In the genomic region with DNA sequence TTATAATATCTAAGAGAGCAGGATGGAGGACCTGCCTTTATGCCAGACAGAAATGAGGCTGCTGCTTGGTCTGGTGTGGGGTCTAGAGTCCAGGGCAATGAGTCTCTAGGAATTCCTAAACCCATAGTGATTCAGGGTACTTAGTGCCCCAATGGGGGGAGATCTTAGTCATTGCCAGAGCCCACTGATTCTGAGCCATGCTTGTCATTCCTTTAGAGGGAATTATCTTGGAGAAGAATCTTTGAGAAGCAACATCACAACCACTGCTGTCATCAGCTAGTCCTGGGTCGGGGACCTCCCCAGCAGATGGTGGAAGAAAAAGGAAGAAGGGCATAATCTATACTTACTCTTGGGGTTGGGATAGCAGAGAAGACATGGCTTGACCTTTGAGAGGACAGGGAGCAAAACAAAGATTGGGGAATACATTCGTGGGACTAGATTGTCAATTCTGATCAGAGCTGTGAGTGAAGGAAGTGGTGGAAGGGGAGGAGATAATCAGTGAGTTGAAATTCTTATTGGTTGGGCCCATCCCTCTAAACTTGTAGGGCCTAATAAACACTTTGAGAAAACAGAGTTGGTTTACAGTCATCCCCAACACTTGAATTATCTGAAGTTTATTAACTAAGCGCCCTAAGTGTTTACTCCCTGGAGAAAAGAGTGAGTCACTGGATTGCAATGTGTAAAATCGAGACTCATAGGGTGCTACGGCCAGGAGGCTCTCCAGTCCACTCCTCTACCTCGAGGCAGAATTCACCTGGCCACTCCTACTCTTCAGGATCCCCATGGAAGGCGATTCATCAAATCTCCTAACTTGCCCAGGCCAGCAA, we compare ENCODE assay signal across 14 cellular contexts. TPM values are rescaled to one million over a fixed set of nuclear protein-coding genes. Genes with fewer than 3 reads are reported as not detected.
A peak's percentile ranks its signal among the peaks of the same experiment; 100 is the strongest.
DNase-seq lines count a peak whose midpoint lies in the region; TF ChIP-seq lines count a peak whose summit lies in the region.
"Had no signal": no experiment of that assay in that cellular context is flagged by ENCODE, and none has a peak within 500 bp of the region (broad histone marks: within the 10 kb centered on the region; RNA-seq: fewer than 3 reads in every experiment).

No MANE protein-coding gene starts in this region.

- POLR2A ChIA-PET in Caco-2 (lab: Charles Lee) (no interaction called here), PC-9 (lab: Charles Lee; ENCODE audit: unreplicated experiment) (interaction anchor here (0.6 kb wide), 1 partner anchor 85 kb away, joined by 4 read pairs; no protein-coding TSS in a partner anchor)

- peak overlapping the region; percentile 2 for H3K27ac Mint-ChIP-seq in Caco-2 (ENCODE audit: unreplicated experiment)
- H3K27ac Mint-ChIP-seq: activated naive CD8-positive, alpha-beta T cell treated with anti-CD3 and anti-CD28 coated beads, Interleukin-2, amount 10 ng/mL, durations not matched to agents 7 days and 5 days had no signal

- H3K9me3 Mint-ChIP-seq in Caco-2 (ENCODE audit: unreplicated experiment): peaks cover 10% of the 10 kb centered on the region
- H3K9me3 Mint-ChIP-seq: activated naive CD8-positive, alpha-beta T cell treated with anti-CD3 and anti-CD28 coated beads, Interleukin-2, amount 10 ng/mL, durations not matched to agents 7 days and 5 days had no signal

- H3K4me2 ChIP-seq in PC-9: peak overlapping the region; percentile 47

- BruUV-seq in Caco-2 (replicated peaks; lab: Mats Ljungman, UMichigan): no TSS peak
- TSS peak; percentile 55 for BruUV-seq in PC-9 (replicated peaks; lab: Mats Ljungman, UMichigan)

- H3K4me3 ChIP-seq in Caco-2 (ENCODE audit: low read depth, low read length) (no peak overlapping the region), PC-9 (no peak overlapping the region)
- H3K4me3 ChIP-seq: gastrocnemius medialis had no signal

- CTCF ChIA-PET in Caco-2 (lab: Charles Lee): no interaction called here
- CTCF ChIA-PET in PC-9 (lab: Charles Lee): interaction anchor here (0.6 kb wide), 1 partner anchor 534 kb away, joined by 3 read pairs; no protein-coding TSS in a partner anchor

- H3K36me3 Mint-ChIP-seq in Caco-2 (ENCODE audit: insufficient read depth, unreplicated experiment): no peaks in the 10 kb centered on the region
- H3K36me3 Mint-ChIP-seq: activated naive CD8-positive, alpha-beta T cell treated with anti-CD3 and anti-CD28 coated beads, Interleukin-2, amount 10 ng/mL, durations not matched to agents 7 days and 5 days had no signal

- no peaks in the 10 kb centered on the region for H4K20me1 ChIP-seq in PC-9 (ENCODE audit: insufficient read depth)

- H3K4me3 Mint-ChIP-seq in Caco-2 (ENCODE audit: unreplicated experiment): no peak overlapping the region
- H3K4me3 Mint-ChIP-seq: activated naive CD8-positive, alpha-beta T cell treated with anti-CD3 and anti-CD28 coated beads, Interleukin-2, amount 10 ng/mL, durations not matched to agents 7 days and 5 days had no signal

- H3K27me3 ChIP-seq in Caco-2 (replicated peaks; ENCODE audit: control insufficient read depth, insufficient read depth, low read length) (no peaks in the 10 kb centered on the region), PC-9 (ENCODE audit: insufficient read depth, low read depth) (no peaks in the 10 kb centered on the region)
- H3K27me3 ChIP-seq: gastrocnemius medialis had no signal

- DNase-seq in Caco-2 (peak in 1 of 2 experiments; percentile 24), PC-9 (peak; percentile 67 to 97), glomerular visceral epithelial cell (ENCODE audit: extremely low spot score) (peak; percentile 55), nucleus accumbens (lab: John Stamatoyannopoulos, UW) (no peak), NCI-H2227 (lab: John Stamatoyannopoulos, UW; ENCODE audit: unreplicated experiment) (no peak), NCI-H446 treated with DMSO at 0.1 percent for 48 hours (lab: John Stamatoyannopoulos, UW) (no peak)
- DNase-seq: activated naive CD8-positive, alpha-beta T cell treated with anti-CD3 and anti-CD28 coated beads, Interleukin-2, amount 10 ng/mL, durations not matched to agents 7 days and 5 days; cortex of kidney; gastrocnemius medialis; left ventricle myocardium superior; NCI-H1105 treated with DMSO at 0.1 percent for 48 hours; NCI-H524 treated with DMSO at 0.1 percent for 48 hours; Right ventricle myocardium superior had no signal

- no peaks in the 10 kb centered on the region for H3K9me2 ChIP-seq in PC-9 (ENCODE audit: insufficient read depth)

- no peaks in the 10 kb centered on the region for H3K27me3 Mint-ChIP-seq in Caco-2 (ENCODE audit: insufficient read depth, unreplicated experiment)
- H3K27me3 Mint-ChIP-seq: activated naive CD8-positive, alpha-beta T cell treated with anti-CD3 and anti-CD28 coated beads, Interleukin-2, amount 10 ng/mL, durations not matched to agents 7 days and 5 days had no signal

- TF ChIP-seq CTCF in Caco-2 (IDR thresholded peaks at IDR 0.05; ENCODE audit: insufficient read depth in 1 of 2, low read depth in 1 of 2, low read length in 1 of 2, severe bottlenecking in 1 of 2, unreplicated experiment in 1 of 2): no peak
- TF ChIP-seq CTCF in PC-9 (conservative IDR thresholded peaks at IDR 0.05): no peak

- H3K79me2 ChIP-seq in PC-9 (ENCODE audit: low read depth): no peaks in the 10 kb centered on the region

- H3K36me3 ChIP-seq in Caco-2 (ENCODE audit: control insufficient read depth, insufficient read depth, low read length) (no peaks in the 10 kb centered on the region), PC-9 (ENCODE audit: low read depth) (no peaks in the 10 kb centered on the region)
- H3K36me3 ChIP-seq: gastrocnemius medialis had no signal

- peaks cover 45% of the 10 kb centered on the region for H3F3A ChIP-seq in PC-9 (ENCODE audit: insufficient read depth, low read depth)

- H3K9me3 ChIP-seq in Caco-2 (no peaks in the 10 kb centered on the region), PC-9 (ENCODE audit: insufficient read depth, low read depth) (no peaks in the 10 kb centered on the region)
- H3K9me3 ChIP-seq: gastrocnemius medialis had no signal

- intact Hi-C loops in Caco-2 (cut with micrococcal nuclease; ENCODE audit: unreplicated experiment): loop anchor here (2.0 kb wide), 1 partner anchor 66 kb away; no protein-coding TSS in a partner anchor
- intact Hi-C loops in PC-9 (cut with micrococcal nuclease; ENCODE audit: unreplicated experiment): loop anchor here (1.0 kb wide), 3 partner anchors 72 to 216 kb away; no protein-coding TSS in a partner anchor

- H3K27ac ChIP-seq in PC-9: peak overlapping the region; percentile 88
- H3K27ac ChIP-seq: gastrocnemius medialis had no signal

- H2AFZ ChIP-seq in PC-9: no peak overlapping the region

- H3K4me1 ChIP-seq in Caco-2 (peaks cover 21% of the 10 kb centered on the region), PC-9 (replicated peaks; ENCODE audit: insufficient read depth) (peaks cover 68% of the 10 kb centered on the region)
- H3K4me1 ChIP-seq: gastrocnemius medialis had no signal

- H3K4me1 Mint-ChIP-seq in Caco-2 (ENCODE audit: low read depth, unreplicated experiment): peaks cover 28% of the 10 kb centered on the region

RNA-seq across cellular contexts. Expression of a gene that starts 3.0 kb away (rescaled TPM):
- total RNA-seq in Caco-2 (2022) (not detected in 2 replicates), PC-9 (2021) (0.24 and 0.73 TPM in 2 replicates)
- total RNA-seq: activated naive CD8-positive, alpha-beta T cell treated with anti-CD3 and anti-CD28 coated beads, Interleukin-2, amount 10 ng/mL, durations not matched to agents 7 days and 5 days; gastrocnemius medialis; left ventricle myocardium superior; Right ventricle myocardium superior; ureter had no signal

RNA-seq across cellular contexts. Expression of a gene that starts 15.0 kb away (rescaled TPM):
- total RNA-seq in Caco-2 (2022) (3.4 and 5.2 TPM in 2 replicates), PC-9 (2021) (3.0 and 5.3 TPM in 2 replicates)
- total RNA-seq: activated naive CD8-positive, alpha-beta T cell treated with anti-CD3 and anti-CD28 coated beads, Interleukin-2, amount 10 ng/mL, durations not matched to agents 7 days and 5 days; gastrocnemius medialis; left ventricle myocardium superior; Right ventricle myocardium superior had no signal

RNA-seq across cellular contexts. Expression of a gene that starts 21.7 kb away (rescaled TPM):
- total RNA-seq in Caco-2 (2022) (not detected in 2 replicates), PC-9 (2021) (not detected in 2 replicates)
- total RNA-seq: activated naive CD8-positive, alpha-beta T cell treated with anti-CD3 and anti-CD28 coated beads, Interleukin-2, amount 10 ng/mL, durations not matched to agents 7 days and 5 days; gastrocnemius medialis; left ventricle myocardium superior; Right ventricle myocardium superior; ureter had no signal

RNA-seq across cellular contexts. Expression of a gene that starts 35.2 kb away (rescaled TPM):
- total RNA-seq in Caco-2 (2022): not detected in 2 replicates
- 0.28 TPM in 1 of 2 replicates, not detected in the other for total RNA-seq in PC-9 (2021)
- total RNA-seq: activated naive CD8-positive, alpha-beta T cell treated with anti-CD3 and anti-CD28 coated beads, Interleukin-2, amount 10 ng/mL, durations not matched to agents 7 days and 5 days; gastrocnemius medialis; left ventricle myocardium superior; Right ventricle myocardium superior; ureter had no signal

RNA-seq across cellular contexts. Expression of a gene that starts 49.9 kb away (rescaled TPM):
- total RNA-seq in Caco-2 (2022) (not detected in 2 replicates), PC-9 (2021) (1.5 and 1.7 TPM in 2 replicates)
- total RNA-seq: activated naive CD8-positive, alpha-beta T cell treated with anti-CD3 and anti-CD28 coated beads, Interleukin-2, amount 10 ng/mL, durations not matched to agents 7 days and 5 days; gastrocnemius medialis; left ventricle myocardium superior; Right ventricle myocardium superior; ureter had no signal

Comparison
In these comparisons a context has a peak if more than half of its experiments do, and no peak if none do; other contexts are left out.
1. DNase-seq: peak in PC-9 (2 of 2) and glomerular visceral epithelial cell (single experiment); none in nucleus accumbens (0 of 56), NCI-H2227 (single experiment) and NCI-H446 treated with DMSO at 0.1 percent for 48 hours (single experiment).